In genomic region chr6:138909511-138909910, GRCh38 we compare ENCODE assay signal across 21 cellular contexts.
A peak's percentile ranks its signal among the peaks of the same experiment; 100 is the strongest.
DNase-seq lines count a peak whose midpoint lies in the region; ATAC-seq, FAIRE-seq and TF ChIP-seq lines count a peak whose summit lies in the region.
"Had no signal": no experiment of that assay in that cellular context is flagged by ENCODE, and none has a peak within 500 bp of the region (broad histone marks: within the 10 kb centered on the region; RNA-seq: fewer than 3 reads in every experiment).

No MANE protein-coding gene starts in this region.

- DNase-seq in left ventricle myocardium superior, result no peak
- no peak for DNase-seq in left cardiac atrium
- DNase-seq in NAMALWA (ENCODE audit: low spot score), result peak; percentile 35
- peak; percentile 31 for DNase-seq in endothelial cell of umbilical vein (ENCODE audit: low read depth, low spot score)
- DNase-seq in anterior cingulate cortex (lab: John Stamatoyannopoulos, UW), result no peak
- no peak for DNase-seq in activated naive CD4-positive, alpha-beta T cell treated with anti-CD3 and anti-CD28 coated beads, Interleukin-2, amount 10 ng/mL, durations not matched to agents 7 days and 5 days
- DNase-seq: CD8-positive, alpha-beta memory T cell; DMS 273 treated with DMSO at 0.1 percent for 48 hours; DMS79; H7; MG63; NCI-H2029; NCI-H446 treated with DMSO at 0.1 percent for 48 hours; NCI-H526; Right ventricle myocardium superior; RPMI8226 had no signal

- peaks cover 39% of the 10 kb centered on the region for H3K36me3 Mint-ChIP-seq in activated naive CD4-positive, alpha-beta T cell treated with anti-CD3 and anti-CD28 coated beads, Interleukin-2, amount 10 ng/mL, durations not matched to agents 7 days and 5 days

- H4K20me1 ChIP-seq in endothelial cell of umbilical vein (replicated peaks; ENCODE audit: control insufficient read depth, extremely low read depth, insufficient read depth, low read length), result no peaks in the 10 kb centered on the region

- H3K4me3 ChIP-seq in endothelial cell of umbilical vein (replicated peaks in 1 of 3; ENCODE audit: insufficient read depth in 1 of 3, low read depth in 1 of 3, low read length in 3 of 3), result no peak overlapping the region
- H3K4me3 ChIP-seq: MG63, SJSA1 had no signal

- TF ChIP-seq CTCF in endothelial cell of umbilical vein (IDR thresholded peaks at IDR 0.05; ENCODE audit: extremely low read depth in 1 of 2, insufficient read depth in 1 of 2, low read depth in 1 of 2, low read length in 2 of 2), result no peak

- CTCF ChIA-PET in endothelial cell of umbilical vein (lab: Charles Lee), result no interaction called here
- CTCF ChIA-PET in activated naive CD4-positive, alpha-beta T cell treated with anti-CD3 and anti-CD28 coated beads, Interleukin-2, amount 10 ng/mL, durations not matched to agents 7 days and 5 days (lab: Charles Lee), result no interaction called here

- peaks cover 5 to 6% of the 10 kb centered on the region in 2 experiments for H3K36me3 ChIP-seq in endothelial cell of umbilical vein (ENCODE audit: control insufficient read depth in 2 of 2, extremely low read depth in 1 of 2, insufficient read depth in 2 of 2, low read length in 2 of 2)

- no peaks in the 10 kb centered on the region for H3K27me3 Mint-ChIP-seq in activated naive CD4-positive, alpha-beta T cell treated with anti-CD3 and anti-CD28 coated beads, Interleukin-2, amount 10 ng/mL, durations not matched to agents 7 days and 5 days
- H3K27me3 Mint-ChIP-seq: CD8-positive, alpha-beta memory T cell had no signal

- H3K4me3 Mint-ChIP-seq in activated naive CD4-positive, alpha-beta T cell treated with anti-CD3 and anti-CD28 coated beads, Interleukin-2, amount 10 ng/mL, durations not matched to agents 7 days and 5 days, result no peak overlapping the region
- H3K4me3 Mint-ChIP-seq: CD8-positive, alpha-beta memory T cell had no signal

- no TSS peak for BruUV-seq in endothelial cell of umbilical vein (replicated peaks; lab: Mats Ljungman, UMichigan)

- no peak for TF ChIP-seq POLR2A in endothelial cell of umbilical vein (IDR thresholded peaks at IDR 0.05; ENCODE audit: low read depth, low read length)

- peak; percentile 19 for ATAC-seq in left ventricle myocardium superior
- no peak for ATAC-seq in left cardiac atrium
- no peak for ATAC-seq in HG02642 (IDR thresholded peaks at IDR 0.05; ENCODE audit: poor library complexity, unreplicated experiment)
- ATAC-seq: HepG2 had no signal

- H3K4me1 ChIP-seq in endothelial cell of umbilical vein (ENCODE audit: control insufficient read depth, extremely low read depth, insufficient read depth, low read length), result no peaks in the 10 kb centered on the region
- H3K4me1 ChIP-seq: SJSA1 had no signal

- POLR2A ChIA-PET in endothelial cell of umbilical vein (lab: Charles Lee), result no interaction called here

- no peaks in the 10 kb centered on the region for H3K27me3 ChIP-seq in endothelial cell of umbilical vein (ENCODE audit: control insufficient read depth in 2 of 2, insufficient read depth in 2 of 2, low read length in 2 of 2)
- H3K27me3 ChIP-seq: MG63, SJSA1 had no signal

- no peaks in the 10 kb centered on the region for H3K79me2 ChIP-seq in endothelial cell of umbilical vein (ENCODE audit: control insufficient read depth, insufficient read depth, low read length)

- dilution Hi-C loops in endothelial cell of umbilical vein (cut with MboI; ENCODE audit: extremely low pct_ligation_motif_present, low sequenced_read_pairs), result no loop called here

- intact Hi-C loops in left ventricle myocardium superior (cut with micrococcal nuclease), result no loop called here
- intact Hi-C loops in left cardiac atrium (cut with DNase I), result no loop called here
- intact Hi-C loops in endothelial cell of umbilical vein (cut with micrococcal nuclease), result loop anchor here (5.0 kb wide), 1 partner anchor 78 kb away; the partner anchor contains the start of gene REPS1

- no peak overlapping the region for H3K27ac ChIP-seq in endothelial cell of umbilical vein (ENCODE audit: insufficient read depth, low read depth, low read length)
- H3K27ac ChIP-seq: C4-2B, SJSA1 had no signal

- H3K9me3 ChIP-seq in endothelial cell of umbilical vein (replicated peaks; ENCODE audit: control insufficient read depth, insufficient read depth, low read length), result no peaks in the 10 kb centered on the region
- H3K9me3 ChIP-seq: MG63, SJSA1 had no signal

- H3K4me1 Mint-ChIP-seq in activated naive CD4-positive, alpha-beta T cell treated with anti-CD3 and anti-CD28 coated beads, Interleukin-2, amount 10 ng/mL, durations not matched to agents 7 days and 5 days, result no peaks in the 10 kb centered on the region
- H3K4me1 Mint-ChIP-seq: CD8-positive, alpha-beta memory T cell had no signal

- H3K9ac ChIP-seq in endothelial cell of umbilical vein (replicated peaks; ENCODE audit: extremely low read depth, insufficient read depth, low read length), result no peak overlapping the region

- no peak overlapping the region for H2AFZ ChIP-seq in endothelial cell of umbilical vein (ENCODE audit: low read depth, low read length)

- H3K4me2 ChIP-seq in endothelial cell of umbilical vein (ENCODE audit: insufficient read depth, low read length), result no peak overlapping the region

- no peaks in the 10 kb centered on the region for H3K9me3 Mint-ChIP-seq in activated naive CD4-positive, alpha-beta T cell treated with anti-CD3 and anti-CD28 coated beads, Interleukin-2, amount 10 ng/mL, durations not matched to agents 7 days and 5 days
- H3K9me3 Mint-ChIP-seq: CD8-positive, alpha-beta memory T cell had no signal

- FAIRE-seq in endothelial cell of umbilical vein (lab: Jason Lieb, UNC), result no peak
- FAIRE-seq: GM12892, HepG2 had no signal

- H3K9me1 ChIP-seq in endothelial cell of umbilical vein (replicated peaks; ENCODE audit: control insufficient read depth, extremely low read depth, insufficient read depth, low read length), result no peaks in the 10 kb centered on the region

- no peak overlapping the region for H3K27ac Mint-ChIP-seq in activated naive CD4-positive, alpha-beta T cell treated with anti-CD3 and anti-CD28 coated beads, Interleukin-2, amount 10 ng/mL, durations not matched to agents 7 days and 5 days

TF ChIP-seq in endothelial cell of umbilical vein, 7 proteins besides CTCF, POLR2A, EP300 and RAD21:
- TF ChIP-seq EZH2 (IDR thresholded peaks at IDR 0.05; ENCODE audit: borderline replicate concordance, low read depth, low read length, severe bottlenecking) (no peak), JUN (IDR thresholded peaks at IDR 0.05; ENCODE audit: borderline replicate concordance, insufficient read depth, insufficient read length, low read depth) (no peak), MAX (IDR thresholded peaks at IDR 0.05; ENCODE audit: insufficient read depth, insufficient read length) (no peak), GATA2 (IDR thresholded peaks at IDR 0.05; ENCODE audit: insufficient read depth, insufficient read length, low read depth, low read length) (no peak), MYC (IDR thresholded peaks at IDR 0.05; ENCODE audit: low read depth, low read length) (no peak), POLR2AphosphoS5 (IDR thresholded peaks at IDR 0.05; ENCODE audit: insufficient read depth, low read depth, low read length) (no peak), FOS (IDR thresholded peaks at IDR 0.05; ENCODE audit: borderline replicate concordance, insufficient read depth, low read length) (no peak)

Comparison
In these comparisons a context has a peak if more than half of its experiments do, and no peak if none do; other contexts are left out.
1. DNase-seq: peak in NAMALWA (single experiment) and endothelial cell of umbilical vein (single experiment); none in left ventricle myocardium superior (single experiment), left cardiac atrium (single experiment), anterior cingulate cortex (0 of 58) and activated naive CD4-positive, alpha-beta T cell treated with anti-CD3 and anti-CD28 coated beads, Interleukin-2, amount 10 ng/mL, durations not matched to agents 7 days and 5 days (single experiment).